Comparison of ENCODE assay signal across 1 cellular context in the genomic region with DNA sequence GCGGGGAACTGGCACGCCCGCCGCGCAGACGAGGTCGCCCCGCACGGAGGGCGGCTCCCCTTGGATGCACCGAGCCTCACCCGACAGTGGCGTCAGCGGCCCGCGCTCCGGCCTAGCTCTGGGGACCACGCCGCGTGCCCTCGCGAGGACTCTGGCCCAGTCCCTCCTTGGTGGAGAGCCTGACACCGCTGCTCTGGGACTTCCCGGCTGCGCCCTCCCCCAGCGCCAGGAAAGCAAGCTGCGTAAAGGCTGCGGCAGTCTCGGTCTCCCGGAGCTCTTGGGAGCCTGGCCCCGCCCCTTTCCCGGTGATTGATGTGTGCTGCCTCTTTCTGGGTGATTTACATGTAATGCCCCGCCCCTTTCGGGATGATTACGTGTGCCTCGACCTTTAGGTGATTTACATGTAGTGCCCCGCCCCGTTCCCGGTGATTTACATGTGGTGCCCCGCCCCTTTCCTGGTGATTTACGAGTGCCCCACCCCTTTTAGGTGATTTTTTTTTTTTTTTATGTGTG.
TF ChIP-seq lines count a peak whose summit lies in the region.

A gene (minus strand): TSS at position 248 of the 513 bp plus-strand sequence. CDS start 252 bp downstream, outside the sequence.

TF ChIP-seq in GM23338, 12 proteins besides CTCF, POLR2A, EP300 and RAD21 (continued from another document):
- TF ChIP-seq, protein P1, sequence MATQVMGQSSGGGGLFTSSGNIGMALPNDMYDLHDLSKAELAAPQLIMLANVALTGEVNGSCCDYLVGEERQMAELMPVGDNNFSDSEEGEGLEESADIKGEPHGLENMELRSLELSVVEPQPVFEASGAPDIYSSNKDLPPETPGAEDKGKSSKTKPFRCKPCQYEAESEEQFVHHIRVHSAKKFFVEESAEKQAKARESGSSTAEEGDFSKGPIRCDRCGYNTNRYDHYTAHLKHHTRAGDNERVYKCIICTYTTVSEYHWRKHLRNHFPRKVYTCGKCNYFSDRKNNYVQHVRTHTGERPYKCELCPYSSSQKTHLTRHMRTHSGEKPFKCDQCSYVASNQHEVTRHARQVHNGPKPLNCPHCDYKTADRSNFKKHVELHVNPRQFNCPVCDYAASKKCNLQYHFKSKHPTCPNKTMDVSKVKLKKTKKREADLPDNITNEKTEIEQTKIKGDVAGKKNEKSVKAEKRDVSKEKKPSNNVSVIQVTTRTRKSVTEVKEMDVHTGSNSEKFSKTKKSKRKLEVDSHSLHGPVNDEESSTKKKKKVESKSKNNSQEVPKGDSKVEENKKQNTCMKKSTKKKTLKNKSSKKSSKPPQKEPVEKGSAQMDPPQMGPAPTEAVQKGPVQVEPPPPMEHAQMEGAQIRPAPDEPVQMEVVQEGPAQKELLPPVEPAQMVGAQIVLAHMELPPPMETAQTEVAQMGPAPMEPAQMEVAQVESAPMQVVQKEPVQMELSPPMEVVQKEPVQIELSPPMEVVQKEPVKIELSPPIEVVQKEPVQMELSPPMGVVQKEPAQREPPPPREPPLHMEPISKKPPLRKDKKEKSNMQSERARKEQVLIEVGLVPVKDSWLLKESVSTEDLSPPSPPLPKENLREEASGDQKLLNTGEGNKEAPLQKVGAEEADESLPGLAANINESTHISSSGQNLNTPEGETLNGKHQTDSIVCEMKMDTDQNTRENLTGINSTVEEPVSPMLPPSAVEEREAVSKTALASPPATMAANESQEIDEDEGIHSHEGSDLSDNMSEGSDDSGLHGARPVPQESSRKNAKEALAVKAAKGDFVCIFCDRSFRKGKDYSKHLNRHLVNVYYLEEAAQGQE (IDR thresholded peaks at IDR 0.05; ENCODE audit: unreplicated experiment): no peak
- peak; percentile 86 for TF ChIP-seq POLR2AphosphoS5 (IDR thresholded peaks at IDR 0.05; ENCODE audit: low read depth)
- TF ChIP-seq, protein P2, sequence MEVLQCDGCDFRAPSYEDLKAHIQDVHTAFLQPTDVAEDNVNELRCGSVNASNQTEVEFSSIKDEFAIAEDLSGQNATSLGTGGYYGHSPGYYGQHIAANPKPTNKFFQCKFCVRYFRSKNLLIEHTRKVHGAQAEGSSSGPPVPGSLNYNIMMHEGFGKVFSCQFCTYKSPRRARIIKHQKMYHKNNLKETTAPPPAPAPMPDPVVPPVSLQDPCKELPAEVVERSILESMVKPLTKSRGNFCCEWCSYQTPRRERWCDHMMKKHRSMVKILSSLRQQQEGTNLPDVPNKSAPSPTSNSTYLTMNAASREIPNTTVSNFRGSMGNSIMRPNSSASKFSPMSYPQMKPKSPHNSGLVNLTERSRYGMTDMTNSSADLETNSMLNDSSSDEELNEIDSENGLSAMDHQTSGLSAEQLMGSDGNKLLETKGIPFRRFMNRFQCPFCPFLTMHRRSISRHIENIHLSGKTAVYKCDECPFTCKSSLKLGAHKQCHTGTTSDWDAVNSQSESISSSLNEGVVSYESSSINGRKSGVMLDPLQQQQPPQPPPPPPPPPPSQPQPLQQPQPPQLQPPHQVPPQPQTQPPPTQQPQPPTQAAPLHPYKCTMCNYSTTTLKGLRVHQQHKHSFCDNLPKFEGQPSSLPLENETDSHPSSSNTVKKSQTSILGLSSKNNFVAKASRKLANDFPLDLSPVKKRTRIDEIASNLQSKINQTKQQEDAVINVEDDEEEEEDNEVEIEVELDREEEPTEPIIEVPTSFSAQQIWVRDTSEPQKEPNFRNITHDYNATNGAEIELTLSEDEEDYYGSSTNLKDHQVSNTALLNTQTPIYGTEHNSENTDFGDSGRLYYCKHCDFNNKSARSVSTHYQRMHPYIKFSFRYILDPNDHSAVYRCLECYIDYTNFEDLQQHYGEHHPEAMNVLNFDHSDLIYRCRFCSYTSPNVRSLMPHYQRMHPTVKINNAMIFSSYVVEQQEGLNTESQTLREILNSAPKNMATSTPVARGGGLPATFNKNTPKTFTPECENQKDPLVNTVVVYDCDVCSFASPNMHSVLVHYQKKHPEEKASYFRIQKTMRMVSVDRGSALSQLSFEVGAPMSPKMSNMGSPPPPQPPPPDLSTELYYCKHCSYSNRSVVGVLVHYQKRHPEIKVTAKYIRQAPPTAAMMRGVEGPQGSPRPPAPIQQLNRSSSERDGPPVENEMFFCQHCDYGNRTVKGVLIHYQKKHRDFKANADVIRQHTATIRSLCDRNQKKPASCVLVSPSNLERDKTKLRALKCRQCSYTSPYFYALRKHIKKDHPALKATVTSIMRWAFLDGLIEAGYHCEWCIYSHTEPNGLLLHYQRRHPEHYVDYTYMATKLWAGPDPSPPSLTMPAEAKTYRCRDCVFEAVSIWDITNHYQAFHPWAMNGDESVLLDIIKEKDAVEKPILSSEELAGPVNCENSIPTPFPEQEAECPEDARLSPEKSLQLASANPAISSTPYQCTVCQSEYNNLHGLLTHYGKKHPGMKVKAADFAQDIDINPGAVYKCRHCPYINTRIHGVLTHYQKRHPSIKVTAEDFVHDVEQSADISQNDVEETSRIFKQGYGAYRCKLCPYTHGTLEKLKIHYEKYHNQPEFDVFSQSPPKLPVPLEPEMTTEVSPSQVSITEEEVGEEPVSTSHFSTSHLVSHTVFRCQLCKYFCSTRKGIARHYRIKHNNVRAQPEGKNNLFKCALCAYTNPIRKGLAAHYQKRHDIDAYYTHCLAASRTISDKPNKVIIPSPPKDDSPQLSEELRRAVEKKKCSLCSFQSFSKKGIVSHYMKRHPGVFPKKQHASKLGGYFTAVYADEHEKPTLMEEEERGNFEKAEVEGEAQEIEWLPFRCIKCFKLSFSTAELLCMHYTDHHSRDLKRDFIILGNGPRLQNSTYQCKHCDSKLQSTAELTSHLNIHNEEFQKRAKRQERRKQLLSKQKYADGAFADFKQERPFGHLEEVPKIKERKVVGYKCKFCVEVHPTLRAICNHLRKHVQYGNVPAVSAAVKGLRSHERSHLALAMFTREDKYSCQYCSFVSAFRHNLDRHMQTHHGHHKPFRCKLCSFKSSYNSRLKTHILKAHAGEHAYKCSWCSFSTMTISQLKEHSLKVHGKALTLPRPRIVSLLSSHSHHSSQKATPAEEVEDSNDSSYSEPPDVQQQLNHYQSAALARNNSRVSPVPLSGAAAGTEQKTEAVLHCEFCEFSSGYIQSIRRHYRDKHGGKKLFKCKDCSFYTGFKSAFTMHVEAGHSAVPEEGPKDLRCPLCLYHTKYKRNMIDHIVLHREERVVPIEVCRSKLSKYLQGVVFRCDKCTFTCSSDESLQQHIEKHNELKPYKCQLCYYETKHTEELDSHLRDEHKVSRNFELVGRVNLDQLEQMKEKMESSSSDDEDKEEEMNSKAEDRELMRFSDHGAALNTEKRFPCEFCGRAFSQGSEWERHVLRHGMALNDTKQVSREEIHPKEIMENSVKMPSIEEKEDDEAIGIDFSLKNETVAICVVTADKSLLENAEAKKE (CRISPR knock-in tag; IDR thresholded peaks at IDR 0.05): no peak
- TF ChIP-seq EZH2 (IDR thresholded peaks at IDR 0.05; ENCODE audit: low read depth, unreplicated experiment): no peak
